ENCODE assay signal across 22 cellular contexts in genomic region chr2:55999790-56000189, GRCh38.
"Had no signal": no experiment of that assay in that cellular context is flagged by ENCODE, and none has a peak within 500 bp of the region (broad histone marks: within the 10 kb centered on the region; RNA-seq: fewer than 3 reads in every experiment).

No MANE protein-coding gene starts in this region.

- H3K36me3 ChIP-seq: gastrocnemius medialis, neutrophil, right atrium auricular region, sigmoid colon, tibial nerve, upper lobe of right lung had no signal

- DNase-seq: effector CD4-positive, alpha-beta T cell; endodermal cell; erythroblast; gastrocnemius medialis; islet precursor cell; mammary epithelial cell; mucosa of descending colon; naive thymus-derived CD8-positive, alpha-beta T cell; posterior cingulate gyrus; sigmoid colon; small intestine; stimulated activated CD4-positive, alpha-beta T cell treated with anti-CD3 and anti-CD28 coated beads, Interleukin-12 subunit alpha, Interleukin-12 subunit beta, amount 100 ng/mL, for 4 hours; stimulated activated CD8-positive, alpha-beta memory T cell treated with anti-CD3 and anti-CD28 coated beads, Interleukin-4, amount 100 ng/mL, for 48 hours; stimulated activated naive CD8-positive, alpha-beta T cell treated with anti-CD3 and anti-CD28 coated beads, Interleukin-15, Interleukin-2, amounts not matched to agents 100 U/mL and 50 U/mL, for 24 hours; upper lobe of right lung had no signal

- H3K27ac ChIP-seq: coronary artery, gastrocnemius medialis, neutrophil, tibial nerve, upper lobe of right lung had no signal

- ATAC-seq: gastrocnemius medialis; left lobe of liver; mucosa of descending colon; naive thymus-derived CD8-positive, alpha-beta T cell; stimulated activated effector memory CD8-positive, alpha-beta T cell treated with anti-CD3 and anti-CD28 coated beads, Interleukin-12 subunit alpha, Interleukin-12 subunit beta, amount 100 ng/mL, for 72 hours; stimulated activated naive CD8-positive, alpha-beta T cell treated with anti-CD3 and anti-CD28 coated beads, Interleukin-15, Interleukin-2, amounts not matched to agents 100 U/mL and 50 U/mL, for 24 hours; upper lobe of right lung had no signal

- H3K27me3 ChIP-seq: gastrocnemius medialis, neutrophil, right atrium auricular region, sigmoid colon, tibial nerve, upper lobe of right lung had no signal

- H3K9me3 ChIP-seq: gastrocnemius medialis, mucosa of descending colon, neutrophil, right atrium auricular region, sigmoid colon, tibial nerve, upper lobe of right lung had no signal

- H3K4me3 ChIP-seq: coronary artery, gastrocnemius medialis, mucosa of descending colon, right atrium auricular region, sigmoid colon, tibial nerve, upper lobe of right lung had no signal

- FAIRE-seq: endothelial cell of umbilical vein had no signal

- H3K4me1 ChIP-seq: gastrocnemius medialis, right atrium auricular region, tibial nerve had no signal
